1 cellular context compared by ENCODE assay signal in genomic region chr1:151265446-151266236, GRCh38.
A peak's percentile ranks its signal among the peaks of the same experiment; 100 is the strongest.
TF ChIP-seq lines count a peak whose summit lies in the region.

No MANE protein-coding gene starts in this region.

TF ChIP-seq in HepG2, 621 proteins besides CTCF, POLR2A, EP300 and RAD21 (continued from another document and continues in another):
- TF ChIP-seq, protein P1, sequence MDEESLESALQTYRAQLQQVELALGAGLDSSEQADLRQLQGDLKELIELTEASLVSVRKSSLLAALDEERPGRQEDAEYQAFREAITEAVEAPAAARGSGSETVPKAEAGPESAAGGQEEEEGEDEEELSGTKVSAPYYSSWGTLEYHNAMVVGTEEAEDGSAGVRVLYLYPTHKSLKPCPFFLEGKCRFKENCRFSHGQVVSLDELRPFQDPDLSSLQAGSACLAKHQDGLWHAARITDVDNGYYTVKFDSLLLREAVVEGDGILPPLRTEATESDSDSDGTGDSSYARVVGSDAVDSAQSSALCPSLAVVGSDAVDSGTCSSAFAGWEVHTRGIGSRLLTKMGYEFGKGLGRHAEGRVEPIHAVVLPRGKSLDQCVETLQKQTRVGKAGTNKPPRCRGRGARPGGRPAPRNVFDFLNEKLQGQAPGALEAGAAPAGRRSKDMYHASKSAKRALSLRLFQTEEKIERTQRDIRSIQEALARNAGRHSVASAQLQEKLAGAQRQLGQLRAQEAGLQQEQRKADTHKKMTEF (CRISPR knock-in tag; IDR thresholded peaks at IDR 0.05): peak; percentile 37; the same call in 1 of the 2 replicates
- no peak for TF ChIP-seq ZBTB38 (CRISPR knock-in tag; IDR thresholded peaks at IDR 0.05)
- TF ChIP-seq TARDBP (CRISPR knock-in tag; IDR thresholded peaks at IDR 0.05): peak; percentile 39; the same call in 1 of the 2 replicates
- 0 out of 2 replicates have a peak, but pooled peaks have one; percentile 19 for TF ChIP-seq JUN (CRISPR knock-in tag; IDR thresholded peaks at IDR 0.05)
- TF ChIP-seq HOXA3 (CRISPR knock-in tag; IDR thresholded peaks at IDR 0.05): peak; percentile 20; the same call in 1 of the 2 replicates
- TF ChIP-seq ZBED4 (CRISPR knock-in tag; IDR thresholded peaks at IDR 0.05; ENCODE audit: borderline replicate concordance): no peak
- TF ChIP-seq NR2F2 (IDR thresholded peaks at IDR 0.05; ENCODE audit: borderline replicate concordance, low read depth): peak; percentile 41; the same call in 1 of the 2 replicates
- no peak for TF ChIP-seq NFE2 (CRISPR knock-in tag; IDR thresholded peaks at IDR 0.05)
- TF ChIP-seq GATAD2A (CRISPR knock-in tag; IDR thresholded peaks at IDR 0.05): peak; percentile 54
- 0 out of 2 replicates have a peak, but pooled peaks have one; percentile 19 for TF ChIP-seq ZFX (CRISPR knock-in tag; IDR thresholded peaks at IDR 0.05; ENCODE audit: low read depth)
- TF ChIP-seq ZNF441 (CRISPR knock-in tag; IDR thresholded peaks at IDR 0.05; ENCODE audit: borderline replicate concordance): 0 out of 2 replicates have a peak, but pooled peaks have one; percentile 23
- TF ChIP-seq MED1 (CRISPR knock-in tag; IDR thresholded peaks at IDR 0.05): peak; percentile 72
- TF ChIP-seq, protein P2, sequence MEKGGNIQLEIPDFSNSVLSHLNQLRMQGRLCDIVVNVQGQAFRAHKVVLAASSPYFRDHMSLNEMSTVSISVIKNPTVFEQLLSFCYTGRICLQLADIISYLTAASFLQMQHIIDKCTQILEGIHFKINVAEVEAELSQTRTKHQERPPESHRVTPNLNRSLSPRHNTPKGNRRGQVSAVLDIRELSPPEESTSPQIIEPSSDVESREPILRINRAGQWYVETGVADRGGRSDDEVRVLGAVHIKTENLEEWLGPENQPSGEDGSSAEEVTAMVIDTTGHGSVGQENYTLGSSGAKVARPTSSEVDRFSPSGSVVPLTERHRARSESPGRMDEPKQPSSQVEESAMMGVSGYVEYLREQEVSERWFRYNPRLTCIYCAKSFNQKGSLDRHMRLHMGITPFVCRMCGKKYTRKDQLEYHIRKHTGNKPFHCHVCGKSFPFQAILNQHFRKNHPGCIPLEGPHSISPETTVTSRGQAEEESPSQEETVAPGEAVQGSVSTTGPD (CRISPR knock-in tag; IDR thresholded peaks at IDR 0.05): 0 out of 2 replicates have a peak, but pooled peaks have one; percentile 27
- TF ChIP-seq ZNF616 (CRISPR knock-in tag; IDR thresholded peaks at IDR 0.05; ENCODE audit: low read depth): no peak
- peak; percentile 21 to 40; a peak in 1 of 4 replicates for TF ChIP-seq NR2F1 (CRISPR knock-in tag; IDR thresholded peaks at IDR 0.05)
- TF ChIP-seq ZNF644 (CRISPR knock-in tag; IDR thresholded peaks at IDR 0.05; ENCODE audit: low read depth): peak; percentile 66; the same call in 1 of the 2 replicates
- no peak for TF ChIP-seq SOX6 (IDR thresholded peaks at IDR 0.05)
- TF ChIP-seq SOX6 (CRISPR knock-in tag; IDR thresholded peaks at IDR 0.05): peak; percentile 82
- peak; percentile 37; the same call in 1 of the 2 replicates for TF ChIP-seq ZNF710 (CRISPR knock-in tag; IDR thresholded peaks at IDR 0.05; ENCODE audit: borderline replicate concordance)
- TF ChIP-seq BCL6 (CRISPR knock-in tag; IDR thresholded peaks at IDR 0.05): 0 out of 2 replicates have a peak, but pooled peaks have one; percentile 7
- TF ChIP-seq ZNF792 (CRISPR knock-in tag; IDR thresholded peaks at IDR 0.05): 0 out of 2 replicates have a peak, but pooled peaks have one; percentile 28
- TF ChIP-seq NR2C2 (CRISPR knock-in tag; IDR thresholded peaks at IDR 0.05; ENCODE audit: borderline replicate concordance): peak; percentile 75
- TF ChIP-seq, protein P3, sequence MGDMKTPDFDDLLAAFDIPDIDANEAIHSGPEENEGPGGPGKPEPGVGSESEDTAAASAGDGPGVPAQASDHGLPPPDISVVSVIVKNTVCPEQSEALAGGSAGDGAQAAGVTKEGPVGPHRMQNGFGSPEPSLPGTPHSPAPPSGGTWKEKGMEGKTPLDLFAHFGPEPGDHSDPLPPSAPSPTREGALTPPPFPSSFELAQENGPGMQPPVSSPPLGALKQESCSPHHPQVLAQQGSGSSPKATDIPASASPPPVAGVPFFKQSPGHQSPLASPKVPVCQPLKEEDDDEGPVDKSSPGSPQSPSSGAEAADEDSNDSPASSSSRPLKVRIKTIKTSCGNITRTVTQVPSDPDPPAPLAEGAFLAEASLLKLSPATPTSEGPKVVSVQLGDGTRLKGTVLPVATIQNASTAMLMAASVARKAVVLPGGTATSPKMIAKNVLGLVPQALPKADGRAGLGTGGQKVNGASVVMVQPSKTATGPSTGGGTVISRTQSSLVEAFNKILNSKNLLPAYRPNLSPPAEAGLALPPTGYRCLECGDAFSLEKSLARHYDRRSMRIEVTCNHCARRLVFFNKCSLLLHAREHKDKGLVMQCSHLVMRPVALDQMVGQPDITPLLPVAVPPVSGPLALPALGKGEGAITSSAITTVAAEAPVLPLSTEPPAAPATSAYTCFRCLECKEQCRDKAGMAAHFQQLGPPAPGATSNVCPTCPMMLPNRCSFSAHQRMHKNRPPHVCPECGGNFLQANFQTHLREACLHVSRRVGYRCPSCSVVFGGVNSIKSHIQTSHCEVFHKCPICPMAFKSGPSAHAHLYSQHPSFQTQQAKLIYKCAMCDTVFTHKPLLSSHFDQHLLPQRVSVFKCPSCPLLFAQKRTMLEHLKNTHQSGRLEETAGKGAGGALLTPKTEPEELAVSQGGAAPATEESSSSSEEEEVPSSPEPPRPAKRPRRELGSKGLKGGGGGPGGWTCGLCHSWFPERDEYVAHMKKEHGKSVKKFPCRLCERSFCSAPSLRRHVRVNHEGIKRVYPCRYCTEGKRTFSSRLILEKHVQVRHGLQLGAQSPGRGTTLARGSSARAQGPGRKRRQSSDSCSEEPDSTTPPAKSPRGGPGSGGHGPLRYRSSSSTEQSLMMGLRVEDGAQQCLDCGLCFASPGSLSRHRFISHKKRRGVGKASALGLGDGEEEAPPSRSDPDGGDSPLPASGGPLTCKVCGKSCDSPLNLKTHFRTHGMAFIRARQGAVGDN (CRISPR knock-in tag; IDR thresholded peaks at IDR 0.05): peak; percentile 55
- no peak for TF ChIP-seq ZNF567 (CRISPR knock-in tag; IDR thresholded peaks at IDR 0.05; ENCODE audit: borderline replicate concordance)
- no peak for TF ChIP-seq SOX13 (IDR thresholded peaks at IDR 0.05)
- TF ChIP-seq SOX13 (CRISPR knock-in tag; conservative IDR thresholded peaks at IDR 0.05 in 1 of 2, IDR thresholded peaks at IDR 0.05 in 1 of 2): peak in 1 of 2 experiments; percentile 75; a peak in 2 of 4 replicates
- TF ChIP-seq HDAC2 (CRISPR knock-in tag; IDR thresholded peaks at IDR 0.05): peak; percentile 50
- TF ChIP-seq ZFP36L1 (CRISPR knock-in tag; IDR thresholded peaks at IDR 0.05): 0 out of 2 replicates have a peak, but pooled peaks have one; percentile 25
- 0 out of 2 replicates have a peak, but pooled peaks have one; percentile 27 for TF ChIP-seq NCOA2 (CRISPR knock-in tag; IDR thresholded peaks at IDR 0.05)
- no peak for TF ChIP-seq MED13 (CRISPR knock-in tag; IDR thresholded peaks at IDR 0.05)
- TF ChIP-seq TCF12 (IDR thresholded peaks at IDR 0.05): no peak
- TF ChIP-seq TCF12 (CRISPR knock-in tag; IDR thresholded peaks at IDR 0.05): 0 out of 2 replicates have a peak, but pooled peaks have one; percentile 18
- TF ChIP-seq ARID5B (CRISPR knock-in tag; IDR thresholded peaks at IDR 0.05): peak; percentile 63
- TF ChIP-seq SKI (IDR thresholded peaks at IDR 0.05; ENCODE audit: partially characterized antibody): peak; percentile 51
- peak; percentile 38; the same call in 1 of the 2 replicates for TF ChIP-seq FOXP4 (CRISPR knock-in tag; IDR thresholded peaks at IDR 0.05)
- 0 out of 2 replicates have a peak, but pooled peaks have one; percentile 38 for TF ChIP-seq DPF2 (CRISPR knock-in tag; IDR thresholded peaks at IDR 0.05; ENCODE audit: borderline replicate concordance, low read depth)
- TF ChIP-seq, protein P4, sequence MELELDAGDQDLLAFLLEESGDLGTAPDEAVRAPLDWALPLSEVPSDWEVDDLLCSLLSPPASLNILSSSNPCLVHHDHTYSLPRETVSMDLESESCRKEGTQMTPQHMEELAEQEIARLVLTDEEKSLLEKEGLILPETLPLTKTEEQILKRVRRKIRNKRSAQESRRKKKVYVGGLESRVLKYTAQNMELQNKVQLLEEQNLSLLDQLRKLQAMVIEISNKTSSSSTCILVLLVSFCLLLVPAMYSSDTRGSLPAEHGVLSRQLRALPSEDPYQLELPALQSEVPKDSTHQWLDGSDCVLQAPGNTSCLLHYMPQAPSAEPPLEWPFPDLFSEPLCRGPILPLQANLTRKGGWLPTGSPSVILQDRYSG (CRISPR knock-in tag; IDR thresholded peaks at IDR 0.05): no peak
